ENCODE assay signal across 35 cellular contexts in the genomic region with DNA sequence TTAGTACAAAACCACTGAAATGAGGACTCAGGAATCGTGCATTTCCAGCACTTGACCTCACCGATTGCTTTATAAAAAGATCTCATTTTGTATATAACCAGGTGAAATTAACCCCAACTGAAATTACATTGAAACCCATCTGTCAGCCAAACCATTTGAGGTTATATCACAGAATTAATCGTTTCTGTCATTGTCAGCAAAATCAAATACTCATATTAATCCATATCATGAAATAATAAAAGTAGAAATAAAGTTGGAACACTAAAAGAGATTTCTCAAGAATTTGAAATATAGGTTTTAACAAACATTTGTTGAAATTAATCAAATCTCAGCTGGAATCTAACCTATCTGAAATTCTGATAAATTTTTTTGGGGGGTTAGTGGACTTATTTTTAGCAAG. TPM values are rescaled to one million over a fixed set of nuclear protein-coding genes. Genes with fewer than 3 reads are reported as not detected.
"Had no signal": no experiment of that assay in that cellular context is flagged by ENCODE, and none has a peak within 500 bp of the region (broad histone marks: within the 10 kb centered on the region; RNA-seq: fewer than 3 reads in every experiment).

No MANE protein-coding gene starts in this region.

- H3K27me3 ChIP-seq: ascending aorta, cardiac muscle cell had no signal

- FAIRE-seq: bronchial epithelial cell, TTC549 had no signal

- DNase-seq: activated B cell treated with CpG ODN at 0.5 μM for 24 hours; activated CD4-positive, alpha-beta memory T cell treated with anti-CD3 and anti-CD28 coated beads for 36 hours; activated CD4-positive, alpha-beta T cell treated with anti-CD3 and anti-CD28 coated beads for 4 hours; activated CD4-positive, alpha-beta T cell treated with anti-CD3 and anti-CD28 coated beads, Interleukin-2, amount 10 ng/mL, durations not matched to agents 24 days and 14 days; activated CD4-positive, alpha-beta T cell treated with anti-CD3 and anti-CD28 coated beads, Interleukin-2, amount 50 U/mL, for 1 hour; activated CD4-positive, alpha-beta T cell treated with anti-CD3 and anti-CD28 coated beads, Interleukin-2, amount 50 U/mL, for 4 hours; activated CD4-positive, CD25-positive, alpha-beta regulatory T cell treated with anti-CD3 and anti-CD28 coated beads, Interleukin-2, amount 50 U/mL, for 72 hours; activated CD8-positive, alpha-beta memory T cell treated with anti-CD3 and anti-CD28 coated beads, Interleukin-2, amount 50 U/mL, for 4 hours; activated CD8-positive, alpha-beta T cell treated with anti-CD3 and anti-CD28 coated beads for 36 hours; activated effector memory CD4-positive, alpha-beta T cell treated with anti-CD3 and anti-CD28 coated beads, Interleukin-2, amount 50 U/mL, for 16 hours; activated naive CD4-positive, alpha-beta T cell treated with anti-CD3 and anti-CD28 coated beads, Interleukin-2, amount 10 ng/mL, durations not matched to agents 7 days and 5 days; activated naive CD4-positive, alpha-beta T cell treated with Interleukin-2 at 50 U/mL for 16 hours; activated naive CD8-positive, alpha-beta T cell treated with anti-CD3 and anti-CD28 coated beads, Interleukin-2, amount 10 ng/mL, durations not matched to agents 7 days and 5 days; activated naive CD8-positive, alpha-beta T cell treated with anti-CD3 and anti-CD28 coated beads, Interleukin-2, amount 50 U/mL, for 24 hours; activated T-cell treated with anti-CD3 and anti-CD28 coated beads for 4 hours; activated T-cell treated with anti-CD3 and anti-CD28 coated beads, Interleukin-2, amount 50 U/mL, for 1 hour; activated T-cell treated with anti-CD3 and anti-CD28 coated beads, Interleukin-2, amount 50 U/mL, for 4 hours; activated T-cell treated with anti-CD3 and anti-CD28 coated beads, Interleukin-2, amount 50 U/mL, for 72 hours; amygdala; anterior cingulate cortex; caudate nucleus; cerebellar nuclear complex; T-helper 17 cell; T-helper 9 cell had no signal

- H3K4me1 ChIP-seq: ascending aorta had no signal

- H3K27ac ChIP-seq: ascending aorta, cardiac muscle cell, VCaP had no signal

- H3K9me3 ChIP-seq: ascending aorta had no signal

- ATAC-seq: activated CD8-positive, alpha-beta T cell treated with anti-CD3 and anti-CD28 coated beads for 36 hours; activated naive CD8-positive, alpha-beta T cell treated with anti-CD3 and anti-CD28 coated beads, Interleukin-2, amount 50 U/mL, for 24 hours; activated T-cell treated with anti-CD3 and anti-CD28 coated beads, Interleukin-2, amount 50 U/mL, for 4 hours; activated T-cell treated with anti-CD3 and anti-CD28 coated beads, Interleukin-2, amount 50 U/mL, for 72 hours; activated T-helper 17 cell treated with anti-CD3 and anti-CD28 coated beads, Interleukin-2, amount 50 U/mL, for 72 hours; T-helper 17 cell had no signal

- H3K36me3 ChIP-seq: ascending aorta, cardiac muscle cell had no signal

- H3K4me3 ChIP-seq: ascending aorta, cardiac muscle cell had no signal

RNA-seq across cellular contexts. Expression of a gene that starts 23.7 kb away (rescaled TPM):
- total RNA-seq: activated CD4-positive, alpha-beta memory T cell treated with anti-CD3 and anti-CD28 coated beads for 36 hours; activated CD4-positive, alpha-beta T cell treated with anti-CD3 and anti-CD28 coated beads, Interleukin-2, amount 10 ng/mL, durations not matched to agents 24 days and 14 days; activated CD8-positive, alpha-beta memory T cell treated with anti-CD3 and anti-CD28 coated beads for 36 hours; activated CD8-positive, alpha-beta T cell treated with anti-CD3 and anti-CD28 coated beads for 36 hours; activated naive CD8-positive, alpha-beta T cell treated with anti-CD3 and anti-CD28 coated beads, Interleukin-2, amount 10 ng/mL, durations not matched to agents 7 days and 5 days; activated T-cell treated with anti-CD3 and anti-CD28 coated beads, Interleukin-2, amount 50 U/mL, for 72 hours; activated T-helper 1 cell treated with anti-CD3 and anti-CD28 coated beads, Interleukin-12 subunit alpha, Interleukin-12 subunit beta, Interleukin-2, Interleukin-4 antibody, amounts not matched to agents 30 ng/mL and 10 ng/mL and 1 ng/mL, durations not matched to agents 14 hours and 24 hours and 36 hours; activated T-helper 17 cell treated with anti-CD3 and anti-CD28 coated beads, Interleukin-2, amount 50 U/mL, for 72 hours; ascending aorta; bronchial epithelial cell; chondrocyte; T-helper 1 cell treated with Interleukin-12 subunit alpha and Interleukin-12 subunit beta and Interleukin-4 antibody, amounts not matched to agents 30 ng/mL and 1 ng/mL, for 36 hours; T-helper 2 cell treated with Interferon-gamma antibody and Interleukin-4, amounts not matched to agents 100 ng/mL and 5 ng/mL, for 36 hours had no signal
